Comparison of ENCODE assay signal across 8 cellular contexts in genomic region chr10:119103687-119104652, GRCh38. TPM values are rescaled to one million over a fixed set of nuclear protein-coding genes. Genes with fewer than 3 reads are reported as not detected.
DNase-seq lines count a peak whose midpoint lies in the region; ATAC-seq and TF ChIP-seq lines count a peak whose summit lies in the region.

A gene with protein sequence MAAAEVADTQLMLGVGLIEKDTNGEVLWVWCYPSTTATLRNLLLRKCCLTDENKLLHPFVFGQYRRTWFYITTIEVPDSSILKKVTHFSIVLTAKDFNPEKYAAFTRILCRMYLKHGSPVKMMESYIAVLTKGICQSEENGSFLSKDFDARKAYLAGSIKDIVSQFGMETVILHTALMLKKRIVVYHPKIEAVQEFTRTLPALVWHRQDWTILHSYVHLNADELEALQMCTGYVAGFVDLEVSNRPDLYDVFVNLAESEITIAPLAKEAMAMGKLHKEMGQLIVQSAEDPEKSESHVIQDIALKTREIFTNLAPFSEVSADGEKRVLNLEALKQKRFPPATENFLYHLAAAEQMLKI (plus strand): TSS chr10:119104113. CDS start chr10:119104143, 30 bp downstream.

- H3K36me3 Mint-ChIP-seq in activated naive CD4-positive, alpha-beta T cell treated with anti-CD3 and anti-CD28 coated beads, Interleukin-2, amount 50 U/mL, for 72 hours: peaks cover 0 to 5% of the 10 kb centered on the region in 2 donors

- no peak for TF ChIP-seq CTCF in omental fat pad (IDR thresholded peaks at IDR 0.05)

- peak within 1 kb of the TSS; percentile 82 for H3K27ac ChIP-seq in temporal lobe (ENCODE audit: low read depth, low read length)

- in situ Hi-C loops in SK-MEL-5 (cut with HindIII; ENCODE audit: low pct_unique_long_range_greater_than_20kb, low sequenced_read_pairs): no loop called here

- DNase-seq in COR-L47 (lab: John Stamatoyannopoulos, UW) (peak; percentile 22), SK-MEL-5 (ENCODE audit: low read depth, low spot score) (peak; percentile 62), glomerular visceral epithelial cell (ENCODE audit: extremely low spot score) (peak; percentile 86), omental fat pad (ENCODE audit: low spot score) (peak; percentile 67)
- DNase-seq in activated naive CD4-positive, alpha-beta T cell treated with anti-CD3 and anti-CD28 coated beads, Interleukin-2, amount 50 U/mL, for 72 hours (ENCODE audit: low spot score in 2 of 2): peak; percentile 72 to 83

- H3K27ac Mint-ChIP-seq in activated naive CD4-positive, alpha-beta T cell treated with anti-CD3 and anti-CD28 coated beads, Interleukin-2, amount 50 U/mL, for 72 hours: peak within 1 kb of the TSS; percentile 61 to 70

- peak; percentile 71 for ATAC-seq in GM19438 (IDR thresholded peaks at IDR 0.05; ENCODE audit: low read depth, unreplicated experiment)
- peak; percentile 86 for ATAC-seq in HG03571 (IDR thresholded peaks at IDR 0.05; ENCODE audit: unreplicated experiment)
- ATAC-seq in activated naive CD4-positive, alpha-beta T cell treated with anti-CD3 and anti-CD28 coated beads, Interleukin-2, amount 50 U/mL, for 72 hours: peak; percentile 88 to 91
- ATAC-seq in omental fat pad (ENCODE audit: low FRiP score): peak; percentile 87

- no peaks in the 10 kb centered on the region for H3K9me3 Mint-ChIP-seq in activated naive CD4-positive, alpha-beta T cell treated with anti-CD3 and anti-CD28 coated beads, Interleukin-2, amount 50 U/mL, for 72 hours

RNA-seq across cellular contexts. Expression of the gene that starts here (rescaled TPM):
- 52.5 and 55.6 TPM in 2 replicates for total RNA-seq in SK-MEL-5 (2014; rRNA removed; shearing (Covaris generic))
- 46.8 and 52.7 TPM in 2 replicates for polyA plus RNA-seq in SK-MEL-5 (2015; cell fraction: cytosol; rRNA removed)
- 33.7 and 36.4 TPM in 2 replicates for polyA plus RNA-seq in SK-MEL-5 (2015; cell fraction: nucleus; rRNA removed)
- total RNA-seq in activated naive CD4-positive, alpha-beta T cell treated with anti-CD3 and anti-CD28 coated beads, Interleukin-2, amount 50 U/mL, for 72 hours: 10 to 100 TPM; 10.3 to 23.0 TPM
- 10 to 100 TPM; 37.9 to 68.4 (median 49.7) TPM for total RNA-seq in omental fat pad
- 46.0 TPM for total RNA-seq in temporal lobe

Comparison
In these comparisons a context has a peak if more than half of its experiments do, and no peak if none do; other contexts are left out.
1. Peak in every context shown above with its lines: DNase-seq, ATAC-seq and H3K27ac ChIP-seq.
2. DNase-seq: peak in every context shown above with its lines; median percentile 86 in glomerular visceral epithelial cell; 78 in activated naive CD4-positive, alpha-beta T cell treated with anti-CD3 and anti-CD28 coated beads, Interleukin-2, amount 50 U/mL, for 72 hours; 67 in omental fat pad; 62 in SK-MEL-5; 22 in COR-L47.